ENCODE assay signal across 1 cellular context in the genomic region with DNA sequence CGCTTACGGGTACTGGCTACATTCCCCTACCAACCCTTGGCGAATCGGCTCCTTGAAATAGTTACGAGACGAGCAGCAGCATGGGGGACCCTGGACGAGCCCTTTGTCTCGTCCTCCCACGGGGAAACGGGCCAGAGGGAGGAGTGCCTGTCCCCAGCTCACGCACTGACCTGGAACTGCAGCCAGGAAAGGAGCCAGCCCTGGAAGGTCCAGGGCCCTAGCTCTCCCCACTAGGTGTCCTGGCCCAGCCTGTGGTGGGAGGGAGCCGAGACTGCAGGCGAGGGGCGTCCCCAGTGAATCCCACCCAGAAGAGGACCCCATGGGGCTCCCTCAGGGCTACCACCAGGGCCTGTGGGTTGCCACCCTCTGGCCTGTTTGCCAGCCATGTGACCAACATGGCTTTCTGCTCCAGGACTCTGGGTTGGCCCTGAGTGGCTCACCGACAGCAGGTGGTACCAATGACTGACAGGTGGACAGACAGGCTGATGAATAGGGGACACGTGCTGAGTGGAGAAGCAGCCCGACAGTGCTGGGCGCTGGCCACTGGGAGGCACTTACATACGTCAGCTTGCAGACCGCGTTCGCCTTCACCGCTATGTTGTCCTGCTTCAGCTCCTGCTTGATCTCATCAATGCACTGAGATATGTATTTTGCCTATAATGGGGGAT.
TF ChIP-seq lines count a peak whose summit lies in the region.

No MANE protein-coding gene starts in this region.

TF ChIP-seq in WTC11, 78 proteins besides CTCF, POLR2A, EP300 and RAD21:
- TF ChIP-seq ZNF416 (CRISPR knock-in tag; IDR thresholded peaks at IDR 0.05): no peak
- TF ChIP-seq FOXK1 (CRISPR knock-in tag; IDR thresholded peaks at IDR 0.05): no peak
- TF ChIP-seq MXD4 (CRISPR knock-in tag; IDR thresholded peaks at IDR 0.05; ENCODE audit: borderline replicate concordance): no peak
- TF ChIP-seq AR (CRISPR knock-in tag; IDR thresholded peaks at IDR 0.05): no peak
- TF ChIP-seq, protein P1, sequence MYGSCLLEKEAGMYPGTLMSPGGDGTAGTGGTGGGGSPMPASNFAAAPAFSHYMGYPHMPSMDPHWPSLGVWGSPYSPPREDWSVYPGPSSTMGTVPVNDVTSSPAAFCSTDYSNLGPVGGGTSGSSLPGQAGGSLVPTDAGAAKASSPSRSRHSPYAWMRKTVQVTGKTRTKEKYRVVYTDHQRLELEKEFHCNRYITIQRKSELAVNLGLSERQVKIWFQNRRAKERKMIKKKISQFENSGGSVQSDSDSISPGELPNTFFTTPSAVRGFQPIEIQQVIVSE (CRISPR knock-in tag; IDR thresholded peaks at IDR 0.05; ENCODE audit: borderline replicate concordance): no peak
TF ChIP-seq in WTC11: peak in this region for 0.
